ENCODE assay signal across 34 cellular contexts in genomic region chr11:134313379-134313778, GRCh38. TPM values are rescaled to one million over a fixed set of nuclear protein-coding genes. Genes with fewer than 3 reads are reported as not detected.
"Had no signal": no experiment of that assay in that cellular context is flagged by ENCODE, and none has a peak within 500 bp of the region (broad histone marks: within the 10 kb centered on the region; RNA-seq: fewer than 3 reads in every experiment).

No MANE protein-coding gene starts in this region.

- H3K27ac Mint-ChIP-seq: activated CD4-positive, alpha-beta memory T cell treated with anti-CD3 and anti-CD28 coated beads, Interleukin-2, amount 10 ng/mL, durations not matched to agents 7 days and 5 days; activated CD4-positive, alpha-beta T cell treated with anti-CD3 and anti-CD28 coated beads for 36 hours; activated CD4-positive, alpha-beta T cell treated with anti-CD3 and anti-CD28 coated beads, Interleukin-2, amount 10 ng/mL, durations not matched to agents 7 days and 5 days; activated CD8-positive, alpha-beta memory T cell treated with anti-CD3 and anti-CD28 coated beads, Interleukin-2, amount 10 ng/mL, durations not matched to agents 7 days and 5 days; activated CD8-positive, alpha-beta T cell treated with anti-CD3 and anti-CD28 coated beads, Interleukin-2, amount 10 ng/mL, durations not matched to agents 7 days and 5 days; activated naive CD4-positive, alpha-beta T cell treated with anti-CD3 and anti-CD28 coated beads for 36 hours; activated naive CD4-positive, alpha-beta T cell treated with anti-CD3 and anti-CD28 coated beads, Interleukin-2, amount 50 U/mL, for 72 hours; activated naive CD8-positive, alpha-beta T cell treated with anti-CD3 and anti-CD28 coated beads for 36 hours; activated T-cell treated with anti-CD3 and anti-CD28 coated beads, Interleukin-2, amount 50 U/mL, for 24 hours; activated T-cell treated with anti-CD3 and anti-CD28 coated beads, Interleukin-2, amount 50 U/mL, for 72 hours; activated T-helper 1 cell treated with anti-CD3 and anti-CD28 coated beads, Interleukin-12 subunit alpha, Interleukin-12 subunit beta, Interleukin-2, Interleukin-4 antibody, amounts not matched to agents 30 ng/mL and 10 ng/mL and 1 ng/mL, durations not matched to agents 14 hours and 24 hours and 36 hours; activated T-helper 17 cell treated with anti-CD3 and anti-CD28 coated beads, Interleukin-2, amount 50 U/mL, for 72 hours; T-cell; T-helper 17 cell had no signal

- H3K36me3 ChIP-seq: adrenal gland, brain microvascular endothelial cell, breast epithelium had no signal

- H3K4me3 ChIP-seq: adrenal gland, body of pancreas, breast epithelium had no signal

- H3K4me3 Mint-ChIP-seq: activated CD4-positive, alpha-beta memory T cell treated with anti-CD3 and anti-CD28 coated beads, Interleukin-2, amount 10 ng/mL, durations not matched to agents 7 days and 5 days; activated CD4-positive, alpha-beta T cell treated with anti-CD3 and anti-CD28 coated beads for 36 hours; activated CD4-positive, alpha-beta T cell treated with anti-CD3 and anti-CD28 coated beads, Interleukin-2, amount 10 ng/mL, durations not matched to agents 7 days and 5 days; activated CD8-positive, alpha-beta memory T cell treated with anti-CD3 and anti-CD28 coated beads, Interleukin-2, amount 10 ng/mL, durations not matched to agents 7 days and 5 days; activated CD8-positive, alpha-beta T cell treated with anti-CD3 and anti-CD28 coated beads, Interleukin-2, amount 10 ng/mL, durations not matched to agents 7 days and 5 days; activated naive CD4-positive, alpha-beta T cell treated with anti-CD3 and anti-CD28 coated beads for 36 hours; activated naive CD8-positive, alpha-beta T cell treated with anti-CD3 and anti-CD28 coated beads for 36 hours; activated T-cell treated with anti-CD3 and anti-CD28 coated beads, Interleukin-2, amount 50 U/mL, for 24 hours; activated T-cell treated with anti-CD3 and anti-CD28 coated beads, Interleukin-2, amount 50 U/mL, for 72 hours; activated T-helper 1 cell treated with anti-CD3 and anti-CD28 coated beads, Interleukin-12 subunit alpha, Interleukin-12 subunit beta, Interleukin-2, Interleukin-4 antibody, amounts not matched to agents 30 ng/mL and 10 ng/mL and 1 ng/mL, durations not matched to agents 14 hours and 24 hours and 36 hours; activated T-helper 17 cell treated with anti-CD3 and anti-CD28 coated beads, Interleukin-2, amount 50 U/mL, for 72 hours; T-cell; T-helper 17 cell had no signal

- H3K4me1 Mint-ChIP-seq: activated CD4-positive, alpha-beta memory T cell treated with anti-CD3 and anti-CD28 coated beads, Interleukin-2, amount 10 ng/mL, durations not matched to agents 7 days and 5 days; activated CD4-positive, alpha-beta T cell treated with anti-CD3 and anti-CD28 coated beads for 36 hours; activated CD4-positive, alpha-beta T cell treated with anti-CD3 and anti-CD28 coated beads, Interleukin-2, amount 10 ng/mL, durations not matched to agents 7 days and 5 days; activated CD8-positive, alpha-beta memory T cell treated with anti-CD3 and anti-CD28 coated beads, Interleukin-2, amount 10 ng/mL, durations not matched to agents 7 days and 5 days; activated naive CD8-positive, alpha-beta T cell treated with anti-CD3 and anti-CD28 coated beads for 36 hours; activated T-helper 17 cell treated with anti-CD3 and anti-CD28 coated beads, Interleukin-2, amount 50 U/mL, for 72 hours; T-cell; T-helper 17 cell had no signal

- ATAC-seq: activated CD4-positive, alpha-beta T cell treated with anti-CD3 and anti-CD28 coated beads for 36 hours; activated CD4-positive, CD25-positive, alpha-beta regulatory T cell treated with anti-CD3 and anti-CD28 coated beads, Interleukin-2, amount 50 U/mL, for 24 hours; activated CD8-positive, alpha-beta memory T cell treated with anti-CD3 and anti-CD28 coated beads, Interleukin-2, amount 10 ng/mL, durations not matched to agents 7 days and 5 days; activated CD8-positive, alpha-beta T cell treated with anti-CD3 and anti-CD28 coated beads, Interleukin-2, amount 10 ng/mL, durations not matched to agents 7 days and 5 days; activated naive CD4-positive, alpha-beta T cell treated with anti-CD3 and anti-CD28 coated beads, Interleukin-2, amount 50 U/mL, for 72 hours; activated T-cell treated with anti-CD3 and anti-CD28 coated beads, Interleukin-2, amount 50 U/mL, for 72 hours; activated T-helper 17 cell treated with anti-CD3 and anti-CD28 coated beads, Interleukin-2, amount 50 U/mL, for 72 hours; T-cell; T-helper 17 cell had no signal

- H3K4me1 ChIP-seq: adrenal gland, body of pancreas, breast epithelium had no signal

- H3K9me3 Mint-ChIP-seq: activated CD4-positive, alpha-beta memory T cell treated with anti-CD3 and anti-CD28 coated beads, Interleukin-2, amount 10 ng/mL, durations not matched to agents 7 days and 5 days had no signal

- H3K27ac ChIP-seq: adrenal gland, body of pancreas, brain microvascular endothelial cell, breast epithelium, VCaP had no signal

- H3K27me3 Mint-ChIP-seq: activated CD4-positive, alpha-beta memory T cell treated with anti-CD3 and anti-CD28 coated beads, Interleukin-2, amount 10 ng/mL, durations not matched to agents 7 days and 5 days; activated CD4-positive, alpha-beta T cell treated with anti-CD3 and anti-CD28 coated beads, Interleukin-2, amount 10 ng/mL, durations not matched to agents 7 days and 5 days; activated CD8-positive, alpha-beta memory T cell treated with anti-CD3 and anti-CD28 coated beads, Interleukin-2, amount 10 ng/mL, durations not matched to agents 7 days and 5 days; activated naive CD8-positive, alpha-beta T cell treated with anti-CD3 and anti-CD28 coated beads for 36 hours; activated T-cell treated with anti-CD3 and anti-CD28 coated beads, Interleukin-2, amount 50 U/mL, for 24 hours; T-helper 17 cell had no signal

- DNase-seq: activated CD4-positive, alpha-beta memory T cell treated with anti-CD3 and anti-CD28 coated beads, Interleukin-2, amount 10 ng/mL, durations not matched to agents 7 days and 5 days; activated CD4-positive, alpha-beta T cell treated with anti-CD3 and anti-CD28 coated beads for 1 hour; activated CD4-positive, alpha-beta T cell treated with anti-CD3 and anti-CD28 coated beads for 36 hours; activated CD4-positive, alpha-beta T cell treated with anti-CD3 and anti-CD28 coated beads for 48 hours; activated CD4-positive, alpha-beta T cell treated with anti-CD3 and anti-CD28 coated beads, Interleukin-2, amount 10 ng/mL, durations not matched to agents 7 days and 5 days; activated CD4-positive, alpha-beta T cell treated with anti-CD3 and anti-CD28 coated beads, Interleukin-2, amount 50 U/mL, for 48 hours; activated CD4-positive, CD25-positive, alpha-beta regulatory T cell; activated CD8-positive, alpha-beta memory T cell treated with anti-CD3 and anti-CD28 coated beads for 24 hours; activated CD8-positive, alpha-beta memory T cell treated with anti-CD3 and anti-CD28 coated beads, Interleukin-2, amount 10 ng/mL, durations not matched to agents 7 days and 5 days; activated CD8-positive, alpha-beta memory T cell treated with anti-CD3 and anti-CD28 coated beads, Interleukin-2, amount 50 U/mL, for 48 hours; activated CD8-positive, alpha-beta T cell treated with anti-CD3 and anti-CD28 coated beads, Interleukin-2, amount 10 ng/mL, durations not matched to agents 7 days and 5 days; activated effector memory CD4-positive, alpha-beta T cell treated with anti-CD3 and anti-CD28 coated beads, Interleukin-2, amount 50 U/mL, for 16 hours; activated gamma-delta T cell treated with Interleukin-2 at 50 U/mL for 16 hours; activated naive CD4-positive, alpha-beta T cell; activated naive CD4-positive, alpha-beta T cell treated with anti-CD3 and anti-CD28 coated beads for 36 hours; activated naive CD4-positive, alpha-beta T cell treated with anti-CD3 and anti-CD28 coated beads, Interleukin-2, amount 50 U/mL, for 16 hours; activated naive CD8-positive, alpha-beta T cell treated with anti-CD3 and anti-CD28 coated beads for 36 hours; activated T-cell treated with anti-CD3 and anti-CD28 coated beads, Interleukin-2, amount 50 U/mL, for 24 hours; activated T-cell treated with anti-CD3 and anti-CD28 coated beads, Interleukin-2, amount 50 U/mL, for 72 hours; adrenal gland; amniotic stem cell; aorta; body of pancreas; brain microvascular endothelial cell; central memory CD4-positive, alpha-beta T cell; T-cell; T-helper 17 cell had no signal

- H3K27me3 ChIP-seq: adrenal gland, body of pancreas, brain microvascular endothelial cell, breast epithelium had no signal

RNA-seq across cellular contexts. Expression of gene GLB1L3, which starts 37.2 kb away (rescaled TPM):
- total RNA-seq: aorta, cardiac septum had no signal
- polyA plus RNA-seq: aorta had no signal
